ENCODE assay signal across 1 cellular context in the genomic region with DNA sequence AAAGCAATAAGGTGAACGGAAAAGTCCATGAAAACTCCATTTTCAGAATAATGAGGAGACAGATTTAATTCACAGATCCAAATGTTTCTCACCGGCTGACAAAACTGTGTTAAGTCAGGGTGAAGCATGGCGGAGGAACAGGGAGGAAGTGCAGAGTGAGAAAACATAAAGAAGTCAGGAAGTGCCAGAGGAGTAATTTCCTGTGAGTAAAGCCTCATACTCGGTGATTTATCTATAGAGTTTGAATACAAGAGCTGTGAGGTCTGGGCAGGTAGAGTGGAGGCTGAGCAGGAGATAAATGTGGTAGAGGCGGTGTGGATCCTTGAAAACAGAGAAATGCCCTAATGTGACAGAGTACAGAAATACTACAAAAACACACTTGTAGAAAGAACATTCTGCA.
TF ChIP-seq lines count a peak whose summit lies in the region.

No MANE protein-coding gene starts in this region.

TF ChIP-seq in GM23338, 12 proteins besides CTCF, POLR2A, EP300 and RAD21 (continued from another document):
- TF ChIP-seq, protein P1, sequence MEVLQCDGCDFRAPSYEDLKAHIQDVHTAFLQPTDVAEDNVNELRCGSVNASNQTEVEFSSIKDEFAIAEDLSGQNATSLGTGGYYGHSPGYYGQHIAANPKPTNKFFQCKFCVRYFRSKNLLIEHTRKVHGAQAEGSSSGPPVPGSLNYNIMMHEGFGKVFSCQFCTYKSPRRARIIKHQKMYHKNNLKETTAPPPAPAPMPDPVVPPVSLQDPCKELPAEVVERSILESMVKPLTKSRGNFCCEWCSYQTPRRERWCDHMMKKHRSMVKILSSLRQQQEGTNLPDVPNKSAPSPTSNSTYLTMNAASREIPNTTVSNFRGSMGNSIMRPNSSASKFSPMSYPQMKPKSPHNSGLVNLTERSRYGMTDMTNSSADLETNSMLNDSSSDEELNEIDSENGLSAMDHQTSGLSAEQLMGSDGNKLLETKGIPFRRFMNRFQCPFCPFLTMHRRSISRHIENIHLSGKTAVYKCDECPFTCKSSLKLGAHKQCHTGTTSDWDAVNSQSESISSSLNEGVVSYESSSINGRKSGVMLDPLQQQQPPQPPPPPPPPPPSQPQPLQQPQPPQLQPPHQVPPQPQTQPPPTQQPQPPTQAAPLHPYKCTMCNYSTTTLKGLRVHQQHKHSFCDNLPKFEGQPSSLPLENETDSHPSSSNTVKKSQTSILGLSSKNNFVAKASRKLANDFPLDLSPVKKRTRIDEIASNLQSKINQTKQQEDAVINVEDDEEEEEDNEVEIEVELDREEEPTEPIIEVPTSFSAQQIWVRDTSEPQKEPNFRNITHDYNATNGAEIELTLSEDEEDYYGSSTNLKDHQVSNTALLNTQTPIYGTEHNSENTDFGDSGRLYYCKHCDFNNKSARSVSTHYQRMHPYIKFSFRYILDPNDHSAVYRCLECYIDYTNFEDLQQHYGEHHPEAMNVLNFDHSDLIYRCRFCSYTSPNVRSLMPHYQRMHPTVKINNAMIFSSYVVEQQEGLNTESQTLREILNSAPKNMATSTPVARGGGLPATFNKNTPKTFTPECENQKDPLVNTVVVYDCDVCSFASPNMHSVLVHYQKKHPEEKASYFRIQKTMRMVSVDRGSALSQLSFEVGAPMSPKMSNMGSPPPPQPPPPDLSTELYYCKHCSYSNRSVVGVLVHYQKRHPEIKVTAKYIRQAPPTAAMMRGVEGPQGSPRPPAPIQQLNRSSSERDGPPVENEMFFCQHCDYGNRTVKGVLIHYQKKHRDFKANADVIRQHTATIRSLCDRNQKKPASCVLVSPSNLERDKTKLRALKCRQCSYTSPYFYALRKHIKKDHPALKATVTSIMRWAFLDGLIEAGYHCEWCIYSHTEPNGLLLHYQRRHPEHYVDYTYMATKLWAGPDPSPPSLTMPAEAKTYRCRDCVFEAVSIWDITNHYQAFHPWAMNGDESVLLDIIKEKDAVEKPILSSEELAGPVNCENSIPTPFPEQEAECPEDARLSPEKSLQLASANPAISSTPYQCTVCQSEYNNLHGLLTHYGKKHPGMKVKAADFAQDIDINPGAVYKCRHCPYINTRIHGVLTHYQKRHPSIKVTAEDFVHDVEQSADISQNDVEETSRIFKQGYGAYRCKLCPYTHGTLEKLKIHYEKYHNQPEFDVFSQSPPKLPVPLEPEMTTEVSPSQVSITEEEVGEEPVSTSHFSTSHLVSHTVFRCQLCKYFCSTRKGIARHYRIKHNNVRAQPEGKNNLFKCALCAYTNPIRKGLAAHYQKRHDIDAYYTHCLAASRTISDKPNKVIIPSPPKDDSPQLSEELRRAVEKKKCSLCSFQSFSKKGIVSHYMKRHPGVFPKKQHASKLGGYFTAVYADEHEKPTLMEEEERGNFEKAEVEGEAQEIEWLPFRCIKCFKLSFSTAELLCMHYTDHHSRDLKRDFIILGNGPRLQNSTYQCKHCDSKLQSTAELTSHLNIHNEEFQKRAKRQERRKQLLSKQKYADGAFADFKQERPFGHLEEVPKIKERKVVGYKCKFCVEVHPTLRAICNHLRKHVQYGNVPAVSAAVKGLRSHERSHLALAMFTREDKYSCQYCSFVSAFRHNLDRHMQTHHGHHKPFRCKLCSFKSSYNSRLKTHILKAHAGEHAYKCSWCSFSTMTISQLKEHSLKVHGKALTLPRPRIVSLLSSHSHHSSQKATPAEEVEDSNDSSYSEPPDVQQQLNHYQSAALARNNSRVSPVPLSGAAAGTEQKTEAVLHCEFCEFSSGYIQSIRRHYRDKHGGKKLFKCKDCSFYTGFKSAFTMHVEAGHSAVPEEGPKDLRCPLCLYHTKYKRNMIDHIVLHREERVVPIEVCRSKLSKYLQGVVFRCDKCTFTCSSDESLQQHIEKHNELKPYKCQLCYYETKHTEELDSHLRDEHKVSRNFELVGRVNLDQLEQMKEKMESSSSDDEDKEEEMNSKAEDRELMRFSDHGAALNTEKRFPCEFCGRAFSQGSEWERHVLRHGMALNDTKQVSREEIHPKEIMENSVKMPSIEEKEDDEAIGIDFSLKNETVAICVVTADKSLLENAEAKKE (CRISPR knock-in tag; IDR thresholded peaks at IDR 0.05), result no peak
- no peak for TF ChIP-seq ZNF331 (CRISPR knock-in tag; IDR thresholded peaks at IDR 0.05; ENCODE audit: low read depth)
- TF ChIP-seq, protein P2, sequence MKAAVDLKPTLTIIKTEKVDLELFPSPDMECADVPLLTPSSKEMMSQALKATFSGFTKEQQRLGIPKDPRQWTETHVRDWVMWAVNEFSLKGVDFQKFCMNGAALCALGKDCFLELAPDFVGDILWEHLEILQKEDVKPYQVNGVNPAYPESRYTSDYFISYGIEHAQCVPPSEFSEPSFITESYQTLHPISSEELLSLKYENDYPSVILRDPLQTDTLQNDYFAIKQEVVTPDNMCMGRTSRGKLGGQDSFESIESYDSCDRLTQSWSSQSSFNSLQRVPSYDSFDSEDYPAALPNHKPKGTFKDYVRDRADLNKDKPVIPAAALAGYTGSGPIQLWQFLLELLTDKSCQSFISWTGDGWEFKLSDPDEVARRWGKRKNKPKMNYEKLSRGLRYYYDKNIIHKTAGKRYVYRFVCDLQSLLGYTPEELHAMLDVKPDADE (IDR thresholded peaks at IDR 0.05), result no peak
